Comparison of ENCODE assay signal across 8 cellular contexts in genomic region chr14:77760381-77761204, GRCh38.
DNase-seq lines count a peak whose midpoint lies in the region; ATAC-seq and TF ChIP-seq lines count a peak whose summit lies in the region.

TSS of gene SNW1 (minus strand) at chr14:77761156. CDS start at chr14:77761127, 29 bp downstream.

- ATAC-seq in HG02840 (IDR thresholded peaks at IDR 0.05; ENCODE audit: low FRiP score, unreplicated experiment), result peak; percentile 95

- H3K4me3 ChIP-seq in iPS-20b (ENCODE audit: low read length) (peak within 1 kb of the TSS; percentile 85), skin epidermis (peak within 1 kb of the TSS; percentile 71 to 100 (median 80))

- in situ Hi-C loops in T47D (cut with HindIII; ENCODE audit: low pct_unique_long_range_greater_than_20kb, low sequenced_read_pairs), result no loop called here

- peak within 1 kb of the TSS; percentile 96 for H3K9ac ChIP-seq in iPS-20b (ENCODE audit: low read depth, low read length)

- DNase-seq in NCI-H1417 (lab: John Stamatoyannopoulos, UW) (peak; percentile 34 to 98 (median 95)), NCI-H1417 treated with DMSO at 0.1 percent for 48 hours (lab: John Stamatoyannopoulos, UW) (no peak), NCI-H1694 (lab: John Stamatoyannopoulos, UW) (peak; percentile 99), T47D (ENCODE audit: low read depth in 1 of 2, low spot score in 1 of 2) (peak; percentile 91 to 95)

- TF ChIP-seq CTCF in VCaP (conservative IDR thresholded peaks at IDR 0.05), result no peak

- peak within 1 kb of the TSS; percentile 83 for H3K27ac ChIP-seq in VCaP
- H3K27ac ChIP-seq in iPS-20b (ENCODE audit: low read length), result peak within 1 kb of the TSS; percentile 96
- peak within 1 kb of the TSS; percentile 82 to 98 (median 91) for H3K27ac ChIP-seq in skin epidermis

- H3K27me3 ChIP-seq in iPS-20b (ENCODE audit: insufficient read depth, low read length), result no peaks in the 10 kb centered on the region

- H3K4me1 ChIP-seq in iPS-20b (ENCODE audit: insufficient read depth, low read length), result peaks cover 13% of the 10 kb centered on the region; the same call in 1 of the 2 replicates

- H3K36me3 ChIP-seq in iPS-20b (ENCODE audit: insufficient read depth, low read depth, low read length), result peaks cover 6% of the 10 kb centered on the region; the same call in 1 of the 2 replicates

- no peaks in the 10 kb centered on the region for H3K9me3 ChIP-seq in iPS-20b (ENCODE audit: insufficient read depth, low read depth, low read length)
